Comparison of ENCODE assay signal across 1 cellular context in the genomic region with DNA sequence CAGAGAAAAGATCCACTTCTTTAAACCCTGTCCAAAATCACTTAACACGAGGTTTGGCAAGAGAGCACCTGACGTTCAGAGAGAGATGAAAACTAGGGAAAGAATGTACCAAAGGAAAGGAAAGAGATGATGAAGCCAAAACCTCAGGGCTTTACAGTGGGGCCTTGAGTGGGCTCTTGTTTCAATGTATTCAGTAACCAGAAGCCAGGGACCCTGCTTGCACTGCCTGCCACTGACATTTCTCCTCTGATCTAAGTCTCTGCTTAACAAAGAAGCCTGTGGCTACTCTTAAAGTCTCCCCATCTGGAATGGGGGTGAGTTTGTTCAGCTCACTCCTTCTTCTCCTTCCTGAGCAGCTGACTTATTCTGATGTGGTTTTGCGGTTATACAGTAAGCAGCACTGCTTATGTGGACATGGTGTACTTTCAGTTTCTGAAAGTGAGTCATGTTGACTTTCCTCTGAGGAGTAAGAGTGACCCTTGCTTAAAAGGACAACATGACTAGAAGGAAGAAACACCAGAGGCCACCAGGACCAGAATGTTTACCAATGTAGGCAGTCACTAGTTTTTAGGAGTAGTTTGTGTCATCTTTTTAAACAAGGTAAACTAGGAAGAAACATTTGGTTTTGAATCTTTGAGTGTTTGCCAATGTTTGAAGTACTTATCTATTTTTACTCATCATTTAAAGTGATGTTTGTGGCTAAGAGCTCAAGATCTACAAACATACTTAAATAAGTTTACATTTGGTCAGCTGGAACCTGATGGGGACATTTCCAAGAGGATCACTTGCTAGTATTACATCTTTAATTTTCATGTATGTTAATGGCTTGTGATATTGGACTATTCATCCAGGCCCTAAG.
A peak's percentile ranks its signal among the peaks of the same experiment; 100 is the strongest.
TF ChIP-seq lines count a peak whose summit lies in the region.

No MANE protein-coding gene starts in this region.

TF ChIP-seq in K562, 482 proteins besides CTCF, POLR2A, EP300 and RAD21 (continued from another document and continues in another):
- 0 out of 2 replicates have a peak, but pooled peaks have one; percentile 26 for TF ChIP-seq ZNF584 (CRISPR knock-in tag; IDR thresholded peaks at IDR 0.05; ENCODE audit: low read depth)
- TF ChIP-seq, protein P1, sequence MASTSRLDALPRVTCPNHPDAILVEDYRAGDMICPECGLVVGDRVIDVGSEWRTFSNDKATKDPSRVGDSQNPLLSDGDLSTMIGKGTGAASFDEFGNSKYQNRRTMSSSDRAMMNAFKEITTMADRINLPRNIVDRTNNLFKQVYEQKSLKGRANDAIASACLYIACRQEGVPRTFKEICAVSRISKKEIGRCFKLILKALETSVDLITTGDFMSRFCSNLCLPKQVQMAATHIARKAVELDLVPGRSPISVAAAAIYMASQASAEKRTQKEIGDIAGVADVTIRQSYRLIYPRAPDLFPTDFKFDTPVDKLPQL (IDR thresholded peaks at IDR 0.05; ENCODE audit: extremely low read depth, insufficient read length) = no peak
- TF ChIP-seq, protein P2, sequence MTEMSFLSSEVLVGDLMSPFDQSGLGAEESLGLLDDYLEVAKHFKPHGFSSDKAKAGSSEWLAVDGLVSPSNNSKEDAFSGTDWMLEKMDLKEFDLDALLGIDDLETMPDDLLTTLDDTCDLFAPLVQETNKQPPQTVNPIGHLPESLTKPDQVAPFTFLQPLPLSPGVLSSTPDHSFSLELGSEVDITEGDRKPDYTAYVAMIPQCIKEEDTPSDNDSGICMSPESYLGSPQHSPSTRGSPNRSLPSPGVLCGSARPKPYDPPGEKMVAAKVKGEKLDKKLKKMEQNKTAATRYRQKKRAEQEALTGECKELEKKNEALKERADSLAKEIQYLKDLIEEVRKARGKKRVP (CRISPR knock-in tag; IDR thresholded peaks at IDR 0.05) = no peak
- no peak for TF ChIP-seq ZFPM2 (CRISPR knock-in tag; IDR thresholded peaks at IDR 0.05)
- TF ChIP-seq ZNF282 (CRISPR knock-in tag; IDR thresholded peaks at IDR 0.05) = no peak
- TF ChIP-seq ZC3H4 (CRISPR knock-in tag; IDR thresholded peaks at IDR 0.05; ENCODE audit: borderline replicate concordance) = no peak
- no peak for TF ChIP-seq CEBPB (tag; IDR thresholded peaks at IDR 0.05)
- TF ChIP-seq ASH1L (IDR thresholded peaks at IDR 0.05; ENCODE audit: borderline replicate concordance, low read depth, partially characterized antibody) = no peak
- TF ChIP-seq, protein P3, sequence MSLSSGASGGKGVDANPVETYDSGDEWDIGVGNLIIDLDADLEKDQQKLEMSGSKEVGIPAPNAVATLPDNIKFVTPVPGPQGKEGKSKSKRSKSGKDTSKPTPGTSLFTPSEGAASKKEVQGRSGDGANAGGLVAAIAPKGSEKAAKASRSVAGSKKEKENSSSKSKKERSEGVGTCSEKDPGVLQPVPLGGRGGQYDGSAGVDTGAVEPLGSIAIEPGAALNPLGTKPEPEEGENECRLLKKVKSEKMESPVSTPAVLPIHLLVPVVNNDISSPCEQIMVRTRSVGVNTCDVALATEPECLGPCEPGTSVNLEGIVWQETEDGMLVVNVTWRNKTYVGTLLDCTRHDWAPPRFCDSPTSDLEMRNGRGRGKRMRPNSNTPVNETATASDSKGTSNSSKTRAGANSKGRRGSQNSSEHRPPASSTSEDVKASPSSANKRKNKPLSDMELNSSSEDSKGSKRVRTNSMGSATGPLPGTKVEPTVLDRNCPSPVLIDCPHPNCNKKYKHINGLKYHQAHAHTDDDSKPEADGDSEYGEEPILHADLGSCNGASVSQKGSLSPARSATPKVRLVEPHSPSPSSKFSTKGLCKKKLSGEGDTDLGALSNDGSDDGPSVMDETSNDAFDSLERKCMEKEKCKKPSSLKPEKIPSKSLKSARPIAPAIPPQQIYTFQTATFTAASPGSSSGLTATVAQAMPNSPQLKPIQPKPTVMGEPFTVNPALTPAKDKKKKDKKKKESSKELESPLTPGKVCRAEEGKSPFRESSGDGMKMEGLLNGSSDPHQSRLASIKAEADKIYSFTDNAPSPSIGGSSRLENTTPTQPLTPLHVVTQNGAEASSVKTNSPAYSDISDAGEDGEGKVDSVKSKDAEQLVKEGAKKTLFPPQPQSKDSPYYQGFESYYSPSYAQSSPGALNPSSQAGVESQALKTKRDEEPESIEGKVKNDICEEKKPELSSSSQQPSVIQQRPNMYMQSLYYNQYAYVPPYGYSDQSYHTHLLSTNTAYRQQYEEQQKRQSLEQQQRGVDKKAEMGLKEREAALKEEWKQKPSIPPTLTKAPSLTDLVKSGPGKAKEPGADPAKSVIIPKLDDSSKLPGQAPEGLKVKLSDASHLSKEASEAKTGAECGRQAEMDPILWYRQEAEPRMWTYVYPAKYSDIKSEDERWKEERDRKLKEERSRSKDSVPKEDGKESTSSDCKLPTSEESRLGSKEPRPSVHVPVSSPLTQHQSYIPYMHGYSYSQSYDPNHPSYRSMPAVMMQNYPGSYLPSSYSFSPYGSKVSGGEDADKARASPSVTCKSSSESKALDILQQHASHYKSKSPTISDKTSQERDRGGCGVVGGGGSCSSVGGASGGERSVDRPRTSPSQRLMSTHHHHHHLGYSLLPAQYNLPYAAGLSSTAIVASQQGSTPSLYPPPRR (CRISPR knock-in tag; IDR thresholded peaks at IDR 0.05; ENCODE audit: borderline replicate concordance) = no peak
- TF ChIP-seq POLR2G (IDR thresholded peaks at IDR 0.05; ENCODE audit: low read depth, low read length) = no peak
- TF ChIP-seq, protein P4, sequence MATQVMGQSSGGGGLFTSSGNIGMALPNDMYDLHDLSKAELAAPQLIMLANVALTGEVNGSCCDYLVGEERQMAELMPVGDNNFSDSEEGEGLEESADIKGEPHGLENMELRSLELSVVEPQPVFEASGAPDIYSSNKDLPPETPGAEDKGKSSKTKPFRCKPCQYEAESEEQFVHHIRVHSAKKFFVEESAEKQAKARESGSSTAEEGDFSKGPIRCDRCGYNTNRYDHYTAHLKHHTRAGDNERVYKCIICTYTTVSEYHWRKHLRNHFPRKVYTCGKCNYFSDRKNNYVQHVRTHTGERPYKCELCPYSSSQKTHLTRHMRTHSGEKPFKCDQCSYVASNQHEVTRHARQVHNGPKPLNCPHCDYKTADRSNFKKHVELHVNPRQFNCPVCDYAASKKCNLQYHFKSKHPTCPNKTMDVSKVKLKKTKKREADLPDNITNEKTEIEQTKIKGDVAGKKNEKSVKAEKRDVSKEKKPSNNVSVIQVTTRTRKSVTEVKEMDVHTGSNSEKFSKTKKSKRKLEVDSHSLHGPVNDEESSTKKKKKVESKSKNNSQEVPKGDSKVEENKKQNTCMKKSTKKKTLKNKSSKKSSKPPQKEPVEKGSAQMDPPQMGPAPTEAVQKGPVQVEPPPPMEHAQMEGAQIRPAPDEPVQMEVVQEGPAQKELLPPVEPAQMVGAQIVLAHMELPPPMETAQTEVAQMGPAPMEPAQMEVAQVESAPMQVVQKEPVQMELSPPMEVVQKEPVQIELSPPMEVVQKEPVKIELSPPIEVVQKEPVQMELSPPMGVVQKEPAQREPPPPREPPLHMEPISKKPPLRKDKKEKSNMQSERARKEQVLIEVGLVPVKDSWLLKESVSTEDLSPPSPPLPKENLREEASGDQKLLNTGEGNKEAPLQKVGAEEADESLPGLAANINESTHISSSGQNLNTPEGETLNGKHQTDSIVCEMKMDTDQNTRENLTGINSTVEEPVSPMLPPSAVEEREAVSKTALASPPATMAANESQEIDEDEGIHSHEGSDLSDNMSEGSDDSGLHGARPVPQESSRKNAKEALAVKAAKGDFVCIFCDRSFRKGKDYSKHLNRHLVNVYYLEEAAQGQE (CRISPR knock-in tag; IDR thresholded peaks at IDR 0.05; ENCODE audit: low read depth) = no peak
- TF ChIP-seq, protein P5, sequence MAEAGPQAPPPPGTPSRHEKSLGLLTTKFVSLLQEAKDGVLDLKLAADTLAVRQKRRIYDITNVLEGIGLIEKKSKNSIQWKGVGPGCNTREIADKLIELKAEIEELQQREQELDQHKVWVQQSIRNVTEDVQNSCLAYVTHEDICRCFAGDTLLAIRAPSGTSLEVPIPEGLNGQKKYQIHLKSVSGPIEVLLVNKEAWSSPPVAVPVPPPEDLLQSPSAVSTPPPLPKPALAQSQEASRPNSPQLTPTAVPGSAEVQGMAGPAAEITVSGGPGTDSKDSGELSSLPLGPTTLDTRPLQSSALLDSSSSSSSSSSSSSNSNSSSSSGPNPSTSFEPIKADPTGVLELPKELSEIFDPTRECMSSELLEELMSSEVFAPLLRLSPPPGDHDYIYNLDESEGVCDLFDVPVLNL (CRISPR knock-in tag; IDR thresholded peaks at IDR 0.05; ENCODE audit: low read depth) = no peak
- TF ChIP-seq KAT2B (IDR thresholded peaks at IDR 0.05; ENCODE audit: low read depth, low read length) = no peak
- TF ChIP-seq, protein P6, sequence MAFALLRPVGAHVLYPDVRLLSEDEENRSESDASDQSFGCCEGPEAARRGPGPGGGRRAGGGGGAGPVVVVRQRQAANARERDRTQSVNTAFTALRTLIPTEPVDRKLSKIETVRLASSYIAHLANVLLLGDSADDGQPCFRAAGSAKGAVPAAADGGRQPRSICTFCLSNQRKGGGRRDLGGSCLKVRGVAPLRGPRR (CRISPR knock-in tag; IDR thresholded peaks at IDR 0.05) = no peak
- TF ChIP-seq MECOM (CRISPR knock-in tag; IDR thresholded peaks at IDR 0.05) = no peak
- no peak for TF ChIP-seq SP2 (IDR thresholded peaks at IDR 0.05; ENCODE audit: extremely low read depth, low read depth, low read length, poor library complexity, severe bottlenecking)
- TF ChIP-seq, protein P7, sequence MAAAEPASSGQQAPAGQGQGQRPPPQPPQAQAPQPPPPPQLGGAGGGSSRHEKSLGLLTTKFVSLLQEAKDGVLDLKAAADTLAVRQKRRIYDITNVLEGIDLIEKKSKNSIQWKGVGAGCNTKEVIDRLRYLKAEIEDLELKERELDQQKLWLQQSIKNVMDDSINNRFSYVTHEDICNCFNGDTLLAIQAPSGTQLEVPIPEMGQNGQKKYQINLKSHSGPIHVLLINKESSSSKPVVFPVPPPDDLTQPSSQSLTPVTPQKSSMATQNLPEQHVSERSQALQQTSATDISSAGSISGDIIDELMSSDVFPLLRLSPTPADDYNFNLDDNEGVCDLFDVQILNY (CRISPR knock-in tag; IDR thresholded peaks at IDR 0.05) = no peak
- TF ChIP-seq JUND (IDR thresholded peaks at IDR 0.05; ENCODE audit: borderline replicate concordance, low read depth, low read length) = peak; percentile 93
- TF ChIP-seq JUND (tag; IDR thresholded peaks at IDR 0.05; ENCODE audit: borderline replicate concordance, low read depth, low read length) = peak; percentile 93
- no peak for TF ChIP-seq PRMT5 (CRISPR knock-in tag; IDR thresholded peaks at IDR 0.05)
- TF ChIP-seq TCF7 (IDR thresholded peaks at IDR 0.05; ENCODE audit: borderline replicate concordance) = peak; percentile 92
- TF ChIP-seq E2F3 (CRISPR knock-in tag; IDR thresholded peaks at IDR 0.05) = no peak
- no peak for TF ChIP-seq ZNF76 (CRISPR knock-in tag; IDR thresholded peaks at IDR 0.05; ENCODE audit: borderline replicate concordance)
- TF ChIP-seq ZNF408 (CRISPR knock-in tag; IDR thresholded peaks at IDR 0.05; ENCODE audit: low read depth) = no peak
- TF ChIP-seq PCBP1 (IDR thresholded peaks at IDR 0.05; ENCODE audit: low read depth, low read length, poor library complexity, severe bottlenecking) = no peak
- TF ChIP-seq, protein P8, sequence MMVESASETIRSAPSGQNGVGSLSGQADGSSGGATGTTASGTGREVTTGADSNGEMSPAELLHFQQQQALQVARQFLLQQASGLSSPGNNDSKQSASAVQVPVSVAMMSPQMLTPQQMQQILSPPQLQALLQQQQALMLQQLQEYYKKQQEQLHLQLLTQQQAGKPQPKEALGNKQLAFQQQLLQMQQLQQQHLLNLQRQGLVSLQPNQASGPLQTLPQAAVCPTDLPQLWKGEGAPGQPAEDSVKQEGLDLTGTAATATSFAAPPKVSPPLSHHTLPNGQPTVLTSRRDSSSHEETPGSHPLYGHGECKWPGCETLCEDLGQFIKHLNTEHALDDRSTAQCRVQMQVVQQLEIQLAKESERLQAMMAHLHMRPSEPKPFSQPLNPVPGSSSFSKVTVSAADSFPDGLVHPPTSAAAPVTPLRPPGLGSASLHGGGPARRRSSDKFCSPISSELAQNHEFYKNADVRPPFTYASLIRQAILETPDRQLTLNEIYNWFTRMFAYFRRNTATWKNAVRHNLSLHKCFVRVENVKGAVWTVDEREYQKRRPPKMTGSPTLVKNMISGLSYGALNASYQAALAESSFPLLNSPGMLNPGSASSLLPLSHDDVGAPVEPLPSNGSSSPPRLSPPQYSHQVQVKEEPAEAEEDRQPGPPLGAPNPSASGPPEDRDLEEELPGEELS (CRISPR knock-in tag; IDR thresholded peaks at IDR 0.05; ENCODE audit: borderline replicate concordance) = no peak
- TF ChIP-seq RBFOX2 (IDR thresholded peaks at IDR 0.05; ENCODE audit: low read depth, low read length) = no peak
- TF ChIP-seq ARID2 (IDR thresholded peaks at IDR 0.05) = no peak
- TF ChIP-seq RFX5 (IDR thresholded peaks at IDR 0.05; ENCODE audit: low read depth, low read length) = no peak
- TF ChIP-seq SMARCB1 (IDR thresholded peaks at IDR 0.05; ENCODE audit: insufficient read length, low read depth) = no peak
- TF ChIP-seq ZNF3 (CRISPR knock-in tag; IDR thresholded peaks at IDR 0.05) = no peak
- TF ChIP-seq LEF1 (IDR thresholded peaks at IDR 0.05) = peak; percentile 88
- peak; percentile 89 to 94 for TF ChIP-seq FOXK2 (conservative IDR thresholded peaks at IDR 0.05 in 1 of 2, IDR thresholded peaks at IDR 0.05 in 1 of 2; ENCODE audit: low read depth in 2 of 2)
- TF ChIP-seq ZNF274 (IDR thresholded peaks at IDR 0.05; ENCODE audit: borderline replicate concordance, low read depth, low read length) = no peak
- TF ChIP-seq TGIF2 (CRISPR knock-in tag; IDR thresholded peaks at IDR 0.05) = no peak
- TF ChIP-seq IRF2 (CRISPR knock-in tag; IDR thresholded peaks at IDR 0.05) = no peak
- TF ChIP-seq ATF7 (IDR thresholded peaks at IDR 0.05) = peak; percentile 51; the same call in 1 of the 2 replicates
- no peak; the same call in 1 of the 2 replicates for TF ChIP-seq MEF2D (tag; conservative IDR thresholded peaks at IDR 0.05; ENCODE audit: low read depth)
- no peak for TF ChIP-seq GABPB2 (CRISPR knock-in tag; conservative IDR thresholded peaks at IDR 0.05)
- no peak for TF ChIP-seq ZNF644 (tag; IDR thresholded peaks at IDR 0.05; ENCODE audit: low read depth)
- TF ChIP-seq HDAC2 (IDR thresholded peaks at IDR 0.05) = no peak
- TF ChIP-seq, protein P9, sequence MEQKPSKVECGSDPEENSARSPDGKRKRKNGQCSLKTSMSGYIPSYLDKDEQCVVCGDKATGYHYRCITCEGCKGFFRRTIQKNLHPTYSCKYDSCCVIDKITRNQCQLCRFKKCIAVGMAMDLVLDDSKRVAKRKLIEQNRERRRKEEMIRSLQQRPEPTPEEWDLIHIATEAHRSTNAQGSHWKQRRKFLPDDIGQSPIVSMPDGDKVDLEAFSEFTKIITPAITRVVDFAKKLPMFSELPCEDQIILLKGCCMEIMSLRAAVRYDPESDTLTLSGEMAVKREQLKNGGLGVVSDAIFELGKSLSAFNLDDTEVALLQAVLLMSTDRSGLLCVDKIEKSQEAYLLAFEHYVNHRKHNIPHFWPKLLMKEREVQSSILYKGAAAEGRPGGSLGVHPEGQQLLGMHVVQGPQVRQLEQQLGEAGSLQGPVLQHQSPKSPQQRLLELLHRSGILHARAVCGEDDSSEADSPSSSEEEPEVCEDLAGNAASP (IDR thresholded peaks at IDR 0.05) = no peak
- TF ChIP-seq, protein P10, sequence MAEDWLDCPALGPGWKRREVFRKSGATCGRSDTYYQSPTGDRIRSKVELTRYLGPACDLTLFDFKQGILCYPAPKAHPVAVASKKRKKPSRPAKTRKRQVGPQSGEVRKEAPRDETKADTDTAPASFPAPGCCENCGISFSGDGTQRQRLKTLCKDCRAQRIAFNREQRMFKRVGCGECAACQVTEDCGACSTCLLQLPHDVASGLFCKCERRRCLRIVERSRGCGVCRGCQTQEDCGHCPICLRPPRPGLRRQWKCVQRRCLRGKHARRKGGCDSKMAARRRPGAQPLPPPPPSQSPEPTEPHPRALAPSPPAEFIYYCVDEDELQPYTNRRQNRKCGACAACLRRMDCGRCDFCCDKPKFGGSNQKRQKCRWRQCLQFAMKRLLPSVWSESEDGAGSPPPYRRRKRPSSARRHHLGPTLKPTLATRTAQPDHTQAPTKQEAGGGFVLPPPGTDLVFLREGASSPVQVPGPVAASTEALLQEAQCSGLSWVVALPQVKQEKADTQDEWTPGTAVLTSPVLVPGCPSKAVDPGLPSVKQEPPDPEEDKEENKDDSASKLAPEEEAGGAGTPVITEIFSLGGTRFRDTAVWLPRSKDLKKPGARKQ (CRISPR knock-in tag; IDR thresholded peaks at IDR 0.05) = no peak
